In the genomic region with DNA sequence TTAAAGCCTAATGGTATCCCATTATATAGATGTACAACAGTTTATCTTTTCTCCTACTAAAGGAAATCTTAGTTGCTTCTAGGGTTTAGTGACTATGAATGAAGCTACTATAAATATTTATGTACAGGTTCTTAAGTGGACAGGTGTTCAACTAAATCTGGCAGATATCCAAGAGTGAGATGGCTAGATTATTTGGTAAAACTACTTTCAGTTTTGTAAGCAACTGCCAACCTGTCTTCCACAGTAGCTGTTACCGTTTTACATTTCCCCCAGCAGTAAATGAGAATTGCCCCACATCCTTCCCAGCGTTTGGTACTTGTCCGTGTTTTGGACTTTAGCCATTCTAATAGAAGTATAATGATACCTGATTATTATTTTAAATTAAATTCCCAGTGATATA, we compare ENCODE assay signal across 22 cellular contexts.
DNase-seq lines count a peak whose midpoint lies in the region.
"Had no signal": no experiment of that assay in that cellular context is flagged by ENCODE, and none has a peak within 500 bp of the region (broad histone marks: within the 10 kb centered on the region; RNA-seq: fewer than 3 reads in every experiment).

No MANE protein-coding gene starts in this region.

- DNase-seq in DMS79 treated with DMSO at 0.1 percent for 48 hours (lab: John Stamatoyannopoulos, UW) (peak; percentile 95), NCI-H1417 treated with DMSO at 0.1 percent for 48 hours (lab: John Stamatoyannopoulos, UW) (peak; percentile 72), NCI-H345 treated with DMSO at 0.1 percent for 48 hours (lab: John Stamatoyannopoulos, UW; ENCODE audit: unreplicated experiment) (peak; percentile 88), SW480 (ENCODE audit: low spot score) (peak; percentile 15), A172 (ENCODE audit: low spot score) (no peak), hepatic stellate cell (ENCODE audit: low spot score) (no peak)
- DNase-seq in stimulated activated CD4-positive, alpha-beta T cell treated with anti-CD3 and anti-CD28 coated beads, Interleukin-12 subunit alpha, Interleukin-12 subunit beta, amount 100 ng/mL, for 4 hours = no peak
- no peak for DNase-seq in activated CD4-positive, alpha-beta T cell treated with anti-CD3 and anti-CD28 coated beads for 48 hours
- DNase-seq: activated CD4-positive, alpha-beta T cell treated with anti-CD3 and anti-CD28 coated beads, Interleukin-2, amount 10 ng/mL, durations not matched to agents 24 days and 14 days; activated naive CD4-positive, alpha-beta T cell treated with Interleukin-2 at 50 U/mL for 16 hours; activated T-cell treated with anti-CD3 and anti-CD28 coated beads, Interleukin-2, amount 50 U/mL, for 48 hours; adrenal gland; effector CD8-positive, alpha-beta T cell; gastrocnemius medialis; hypothalamus; left ventricle myocardium inferior; naive B cell; NCI-H1048; NCI-H446; stimulated activated CD4-positive, alpha-beta T cell treated with anti-CD3 and anti-CD28 coated beads, Interleukin-2, amount 100 ng/mL, for 24 hours; T-helper 2 cell; upper lobe of left lung had no signal

Comparison
In these comparisons a context has a peak if more than half of its experiments do, and no peak if none do; other contexts are left out.
1. DNase-seq: peak in DMS79 treated with DMSO at 0.1 percent for 48 hours (single experiment), NCI-H1417 treated with DMSO at 0.1 percent for 48 hours (single experiment), NCI-H345 treated with DMSO at 0.1 percent for 48 hours (single experiment) and SW480 (single experiment); none in stimulated activated CD4-positive, alpha-beta T cell treated with anti-CD3 and anti-CD28 coated beads, Interleukin-12 subunit alpha, Interleukin-12 subunit beta, amount 100 ng/mL, for 4 hours (single experiment), activated CD4-positive, alpha-beta T cell treated with anti-CD3 and anti-CD28 coated beads for 48 hours (single experiment), A172 (single experiment) and hepatic stellate cell (single experiment).